Comparison of ENCODE assay signal across 1 cellular context in the genomic region with DNA sequence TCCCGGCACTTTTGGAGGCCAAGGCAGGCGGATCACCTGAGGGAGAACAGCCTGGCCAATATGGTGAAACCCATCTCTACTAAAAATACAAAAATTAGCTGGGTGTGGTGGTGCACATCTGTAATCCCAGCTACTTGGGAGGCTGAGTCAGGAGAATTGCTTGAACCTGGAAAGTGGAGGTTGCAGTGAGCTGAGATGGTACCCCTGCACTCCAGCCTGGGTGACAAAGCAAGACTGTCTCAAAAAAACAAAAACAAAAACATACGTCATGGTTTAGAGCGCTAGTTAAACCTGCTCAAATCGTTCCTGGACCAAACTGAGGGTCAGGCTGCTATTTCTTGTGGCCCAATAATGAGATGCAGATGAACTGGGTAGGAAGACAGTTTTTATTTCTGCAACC.
A peak's percentile ranks its signal among the peaks of the same experiment; 100 is the strongest.
TF ChIP-seq lines count a peak whose summit lies in the region.
"Not testable (repeated sequence)": the region's sequence is repeated elsewhere in the genome, so short reads cannot be mapped to it uniquely, and the experiment has no call there.

No MANE protein-coding gene starts in this region.

TF ChIP-seq in HepG2, 621 proteins besides CTCF, POLR2A, EP300 and RAD21:
- TF ChIP-seq ZNF607 (CRISPR knock-in tag; IDR thresholded peaks at IDR 0.05; ENCODE audit: borderline replicate concordance) (peak; percentile 31), ZFY (CRISPR knock-in tag; IDR thresholded peaks at IDR 0.05) (peak; percentile 15; the same call in 1 of the 2 replicates), ZBTB33 (CRISPR knock-in tag; IDR thresholded peaks at IDR 0.05) (peak; percentile 27; the same call in 1 of the 2 replicates), ZNF770 (CRISPR knock-in tag; IDR thresholded peaks at IDR 0.05) (peak; percentile 83), POLR2AphosphoS5 (IDR thresholded peaks at IDR 0.05; ENCODE audit: low read depth, low read length) (peak; percentile 49; the same call in 1 of the 2 replicates), HDAC2 (CRISPR knock-in tag; IDR thresholded peaks at IDR 0.05) (0 out of 2 replicates have a peak, but pooled peaks have one; percentile 21), ZSCAN9 (CRISPR knock-in tag; IDR thresholded peaks at IDR 0.05; ENCODE audit: borderline replicate concordance) (peak; percentile 12; the same call in 1 of the 2 replicates), MED1 (CRISPR knock-in tag; IDR thresholded peaks at IDR 0.05) (0 out of 2 replicates have a peak, but pooled peaks have one; percentile 52), ZBTB25 (CRISPR knock-in tag; IDR thresholded peaks at IDR 0.05) (0 out of 2 replicates have a peak, but pooled peaks have one; percentile 28), ZNF782 (CRISPR knock-in tag; IDR thresholded peaks at IDR 0.05; ENCODE audit: borderline replicate concordance) (peak; percentile 77; the same call in 1 of the 2 replicates), CREB1 (IDR thresholded peaks at IDR 0.05) (peak; percentile 57), ZNF136 (CRISPR knock-in tag; IDR thresholded peaks at IDR 0.05; ENCODE audit: low read depth) (0 out of 2 replicates have a peak, but pooled peaks have one; percentile 14), ZNF205 (CRISPR knock-in tag; IDR thresholded peaks at IDR 0.05) (0 out of 2 replicates have a peak, but pooled peaks have one; percentile 29), ELF3 (CRISPR knock-in tag; IDR thresholded peaks at IDR 0.05) (0 out of 2 replicates have a peak, but pooled peaks have one; percentile 5), ZNF460 (CRISPR knock-in tag; IDR thresholded peaks at IDR 0.05; ENCODE audit: borderline replicate concordance) (peak; percentile 91; the same call in 1 of the 2 replicates), ZNF572 (CRISPR knock-in tag; IDR thresholded peaks at IDR 0.05) (0 out of 2 replicates have a peak, but pooled peaks have one; percentile 36)
- TF ChIP-seq, protein P1, sequence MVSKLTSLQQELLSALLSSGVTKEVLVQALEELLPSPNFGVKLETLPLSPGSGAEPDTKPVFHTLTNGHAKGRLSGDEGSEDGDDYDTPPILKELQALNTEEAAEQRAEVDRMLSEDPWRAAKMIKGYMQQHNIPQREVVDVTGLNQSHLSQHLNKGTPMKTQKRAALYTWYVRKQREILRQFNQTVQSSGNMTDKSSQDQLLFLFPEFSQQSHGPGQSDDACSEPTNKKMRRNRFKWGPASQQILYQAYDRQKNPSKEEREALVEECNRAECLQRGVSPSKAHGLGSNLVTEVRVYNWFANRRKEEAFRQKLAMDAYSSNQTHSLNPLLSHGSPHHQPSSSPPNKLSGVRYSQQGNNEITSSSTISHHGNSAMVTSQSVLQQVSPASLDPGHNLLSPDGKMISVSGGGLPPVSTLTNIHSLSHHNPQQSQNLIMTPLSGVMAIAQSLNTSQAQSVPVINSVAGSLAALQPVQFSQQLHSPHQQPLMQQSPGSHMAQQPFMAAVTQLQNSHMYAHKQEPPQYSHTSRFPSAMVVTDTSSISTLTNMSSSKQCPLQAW (CRISPR knock-in tag; IDR thresholded peaks at IDR 0.05) = peak; percentile 69; the same call in 1 of the 2 replicates
- TF ChIP-seq CREB1 (CRISPR knock-in tag; IDR thresholded peaks at IDR 0.05) = not testable (repeated sequence)
- TF ChIP-seq, protein P2, sequence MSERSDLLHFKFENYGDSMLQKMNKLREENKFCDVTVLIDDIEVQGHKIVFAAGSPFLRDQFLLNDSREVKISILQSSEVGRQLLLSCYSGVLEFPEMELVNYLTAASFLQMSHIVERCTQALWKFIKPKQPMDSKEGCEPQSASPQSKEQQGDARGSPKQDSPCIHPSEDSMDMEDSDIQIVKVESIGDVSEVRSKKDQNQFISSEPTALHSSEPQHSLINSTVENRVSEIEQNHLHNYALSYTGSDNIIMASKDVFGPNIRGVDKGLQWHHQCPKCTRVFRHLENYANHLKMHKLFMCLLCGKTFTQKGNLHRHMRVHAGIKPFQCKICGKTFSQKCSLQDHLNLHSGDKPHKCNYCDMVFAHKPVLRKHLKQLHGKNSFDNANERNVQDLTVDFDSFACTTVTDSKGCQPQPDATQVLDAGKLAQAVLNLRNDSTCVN (CRISPR knock-in tag; IDR thresholded peaks at IDR 0.05; ENCODE audit: borderline replicate concordance) = peak; percentile 36; the same call in 1 of the 2 replicates
